31 cellular contexts compared by ENCODE assay signal in the genomic region with DNA sequence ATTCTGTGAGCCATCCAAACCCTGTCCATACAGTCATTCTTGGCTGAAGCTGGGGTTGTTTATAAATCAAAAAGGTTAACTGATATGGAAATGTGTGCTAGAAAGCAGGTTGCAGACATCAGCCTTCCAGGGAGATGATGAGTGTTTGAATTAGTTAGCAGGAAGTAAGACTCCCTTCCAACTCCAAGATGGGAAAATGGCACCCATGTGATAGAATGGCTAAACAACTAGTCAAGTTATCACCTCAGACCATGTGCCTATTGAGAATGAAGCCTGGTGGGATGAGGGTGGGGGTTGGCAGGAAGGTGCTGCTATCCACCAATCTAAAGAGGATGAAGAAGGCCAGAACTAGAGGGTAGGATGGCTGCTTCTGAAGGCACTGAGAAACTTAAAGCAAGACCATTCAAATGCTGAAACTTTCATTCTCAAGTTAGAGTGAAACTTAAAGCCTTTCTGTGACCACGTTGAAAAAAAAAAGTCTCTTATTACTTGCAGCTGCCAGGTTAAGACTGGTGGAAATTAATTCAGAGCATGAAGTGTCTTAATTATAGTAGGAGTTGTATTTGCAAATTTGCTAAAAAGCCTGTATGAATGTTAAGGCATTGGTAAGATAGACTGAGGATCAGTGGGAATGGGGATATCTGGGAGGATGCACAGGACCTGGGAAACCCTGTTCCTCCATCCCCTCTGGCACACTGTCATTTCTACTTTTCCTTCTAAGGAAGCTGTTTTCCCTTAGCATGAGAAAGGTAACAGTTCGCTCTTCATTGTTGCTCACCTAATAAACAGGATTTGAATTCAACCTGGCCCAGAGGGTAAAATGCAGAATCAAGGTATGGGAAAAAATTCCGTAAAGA. TPM values are rescaled to one million over a fixed set of nuclear protein-coding genes. Genes with fewer than 3 reads are reported as not detected.
A peak's percentile ranks its signal among the peaks of the same experiment; 100 is the strongest.
DNase-seq lines count a peak whose midpoint lies in the region; ATAC-seq, FAIRE-seq and TF ChIP-seq lines count a peak whose summit lies in the region.
"Had no signal": no experiment of that assay in that cellular context is flagged by ENCODE, and none has a peak within 500 bp of the region (broad histone marks: within the 10 kb centered on the region; RNA-seq: fewer than 3 reads in every experiment).

No MANE protein-coding gene starts in this region.

- peaks cover 31% of the 10 kb centered on the region for H3K36me3 Mint-ChIP-seq in activated CD4-positive, alpha-beta T cell treated with anti-CD3 and anti-CD28 coated beads, Interleukin-2, amount 10 ng/mL, durations not matched to agents 7 days and 5 days (ENCODE audit: low read depth)
- H3K36me3 Mint-ChIP-seq in activated CD4-positive, alpha-beta T cell treated with anti-CD3 and anti-CD28 coated beads for 36 hours (ENCODE audit: low read depth), result peaks cover 8% of the 10 kb centered on the region
- no peaks in the 10 kb centered on the region for H3K36me3 Mint-ChIP-seq in T-cell
- peaks cover 9% of the 10 kb centered on the region for H3K36me3 Mint-ChIP-seq in central memory CD8-positive, alpha-beta T cell (ENCODE audit: insufficient read depth)

- FAIRE-seq in GM12891 (lab: Jason Lieb, UNC) (peak; percentile 71), RCC 7860 (lab: Jason Lieb, UNC) (no peak)

- H3K9me3 Mint-ChIP-seq in activated CD4-positive, alpha-beta T cell treated with anti-CD3 and anti-CD28 coated beads, Interleukin-2, amount 10 ng/mL, durations not matched to agents 7 days and 5 days, result peaks cover 12% of the 10 kb centered on the region
- peaks cover 15% of the 10 kb centered on the region for H3K9me3 Mint-ChIP-seq in activated CD4-positive, alpha-beta T cell treated with anti-CD3 and anti-CD28 coated beads for 36 hours (ENCODE audit: low read depth)
- H3K9me3 Mint-ChIP-seq in T-cell, result no peaks in the 10 kb centered on the region
- H3K9me3 Mint-ChIP-seq in central memory CD8-positive, alpha-beta T cell, result no peaks in the 10 kb centered on the region

- DNase-seq in activated CD4-positive, alpha-beta T cell treated with anti-CD3 and anti-CD28 coated beads, Interleukin-2, amount 10 ng/mL, durations not matched to agents 7 days and 5 days, result no peak
- DNase-seq in activated CD4-positive, alpha-beta T cell treated with anti-CD3 and anti-CD28 coated beads for 36 hours, result no peak
- DNase-seq in GM12891 (ENCODE audit: insufficient read length, low spot score) (no peak), T-cell (no peak), NCI-H1930 (lab: John Stamatoyannopoulos, UW) (no peak), RCC 7860 (ENCODE audit: low spot score) (no peak), H7 (no peak)
- no peak for DNase-seq in central memory CD8-positive, alpha-beta T cell (ENCODE audit: low spot score in 2 of 2)
- DNase-seq: activated CD4-positive, alpha-beta T cell treated with anti-CD3 and anti-CD28 coated beads, Interleukin-2, amount 50 U/mL, for 1 hour; activated naive CD4-positive, alpha-beta T cell treated with anti-CD3 and anti-CD28 coated beads for 36 hours; aorta; colonic mucosa; DMS 273 treated with DMSO at 0.1 percent for 48 hours; effector memory CD4-positive, alpha-beta T cell; foreskin fibroblast; H9; head of caudate nucleus; mucosa of descending colon; NCI-H1105 treated with DMSO at 0.1 percent for 48 hours; NCI-H2029; NCI-H526 treated with DMSO at 0.1 percent for 48 hours; nephron progenitor cell; SJCRH30; tibial artery had no signal

- H3K27me3 ChIP-seq in H7 (ENCODE audit: control insufficient read depth, insufficient read depth, low read length), result no peaks in the 10 kb centered on the region
- H3K27me3 ChIP-seq: colonic mucosa, SJCRH30, tibial artery had no signal

- CTCF ChIA-PET in activated CD4-positive, alpha-beta T cell treated with anti-CD3 and anti-CD28 coated beads, Interleukin-2, amount 10 ng/mL, durations not matched to agents 7 days and 5 days (lab: Charles Lee), result interaction anchor here (0.6 to 2.2 kb wide), 5 partner anchors 11 to 1011 kb away, joined by 3 to 6 read pairs (median 4); no protein-coding TSS in a partner anchor
- CTCF ChIA-PET in activated CD4-positive, alpha-beta T cell treated with anti-CD3 and anti-CD28 coated beads for 36 hours (lab: Charles Lee), result interaction anchor here (1.0 kb wide), 1 partner anchor 92 kb away, joined by 4 read pairs; no protein-coding TSS in a partner anchor
- CTCF ChIA-PET in T-cell (lab: Charles Lee), result interaction anchor here in 1 of 2 donors (1.4 to 3.7 kb wide), 2 partner anchors 85 to 91 kb away, joined by 6 to 26 read pairs; a partner anchor contains a TSS

- no peak for ATAC-seq in activated CD4-positive, alpha-beta T cell treated with anti-CD3 and anti-CD28 coated beads for 36 hours
- ATAC-seq in T-cell (replicated peaks in 1 of 4), result no peak
- ATAC-seq in central memory CD8-positive, alpha-beta T cell (replicated peaks; ENCODE audit: extremely low read depth, poor library complexity, severe bottlenecking), result no peak

- H3K4me3 ChIP-seq in H7 (ENCODE audit: insufficient read depth, low read depth, low read length), result no peak overlapping the region
- H3K4me3 ChIP-seq: colonic mucosa, lung, mucosa of descending colon, SJCRH30, tibial artery had no signal

- peaks cover 74% of the 10 kb centered on the region for H3K4me1 Mint-ChIP-seq in activated CD4-positive, alpha-beta T cell treated with anti-CD3 and anti-CD28 coated beads, Interleukin-2, amount 10 ng/mL, durations not matched to agents 7 days and 5 days
- peaks cover 55% of the 10 kb centered on the region for H3K4me1 Mint-ChIP-seq in activated CD4-positive, alpha-beta T cell treated with anti-CD3 and anti-CD28 coated beads for 36 hours
- peaks cover 55 to 66% (median 65%) of the 10 kb centered on the region in 3 donors for H3K4me1 Mint-ChIP-seq in T-cell
- peaks cover 69% of the 10 kb centered on the region for H3K4me1 Mint-ChIP-seq in central memory CD8-positive, alpha-beta T cell
- H3K4me1 Mint-ChIP-seq: H9, nephron progenitor cell had no signal

- H3K4me3 Mint-ChIP-seq in activated CD4-positive, alpha-beta T cell treated with anti-CD3 and anti-CD28 coated beads, Interleukin-2, amount 10 ng/mL, durations not matched to agents 7 days and 5 days, result no peak overlapping the region
- no peak overlapping the region for H3K4me3 Mint-ChIP-seq in activated CD4-positive, alpha-beta T cell treated with anti-CD3 and anti-CD28 coated beads for 36 hours
- H3K4me3 Mint-ChIP-seq in T-cell, result peak overlapping the region in 1 of 3 donors; percentile 21
- no peak overlapping the region for H3K4me3 Mint-ChIP-seq in central memory CD8-positive, alpha-beta T cell
- H3K4me3 Mint-ChIP-seq: activated naive CD4-positive, alpha-beta T cell treated with anti-CD3 and anti-CD28 coated beads for 36 hours; H9; nephron progenitor cell; stimulated activated naive CD8-positive, alpha-beta T cell treated with anti-CD3 and anti-CD28 coated beads, Interleukin-15, Interleukin-2, amounts not matched to agents 100 ng/mL and 50 ng/mL, for 24 hours had no signal

- H3K36me3 ChIP-seq in H7 (replicated peaks; ENCODE audit: control insufficient read depth, insufficient read depth, low read length), result no peaks in the 10 kb centered on the region
- H3K36me3 ChIP-seq: colonic mucosa, SJCRH30, tibial artery had no signal

- POLR2A ChIA-PET in activated CD4-positive, alpha-beta T cell treated with anti-CD3 and anti-CD28 coated beads, Interleukin-2, amount 10 ng/mL, durations not matched to agents 7 days and 5 days (lab: Charles Lee), result no interaction called here
- POLR2A ChIA-PET in activated CD4-positive, alpha-beta T cell treated with anti-CD3 and anti-CD28 coated beads for 36 hours (lab: Charles Lee), result interaction anchor here (1.4 kb wide), 1 partner anchor 9 kb away, joined by 4 read pairs; no protein-coding TSS in a partner anchor
- POLR2A ChIA-PET in T-cell (lab: Charles Lee), result interaction anchor here in 1 of 2 donors (0.8 kb wide), 1 partner anchor 92 kb away, joined by 3 read pairs; a partner anchor contains a TSS

- peak overlapping the region; percentile 77 for H3K27ac Mint-ChIP-seq in activated CD4-positive, alpha-beta T cell treated with anti-CD3 and anti-CD28 coated beads, Interleukin-2, amount 10 ng/mL, durations not matched to agents 7 days and 5 days
- no peak overlapping the region for H3K27ac Mint-ChIP-seq in activated CD4-positive, alpha-beta T cell treated with anti-CD3 and anti-CD28 coated beads for 36 hours
- peak overlapping the region; percentile 62 to 72 for H3K27ac Mint-ChIP-seq in T-cell
- peak overlapping the region; percentile 55 for H3K27ac Mint-ChIP-seq in central memory CD8-positive, alpha-beta T cell (ENCODE audit: low read depth)
- H3K27ac Mint-ChIP-seq: H9, nephron progenitor cell had no signal

- no peak for TF ChIP-seq POLR2A in GM12891 (IDR thresholded peaks at IDR 0.05; ENCODE audit: low read depth, low read length)

- intact Hi-C loops in activated CD4-positive, alpha-beta T cell treated with anti-CD3 and anti-CD28 coated beads for 36 hours (cut with DNase I, micrococcal nuclease), result loop anchor here in 1 of 2 experiments (5.0 kb wide), 1 partner anchor 182 kb away; no protein-coding TSS in a partner anchor

- peaks cover 14% of the 10 kb centered on the region for H3K27me3 Mint-ChIP-seq in activated CD4-positive, alpha-beta T cell treated with anti-CD3 and anti-CD28 coated beads, Interleukin-2, amount 10 ng/mL, durations not matched to agents 7 days and 5 days
- H3K27me3 Mint-ChIP-seq in activated CD4-positive, alpha-beta T cell treated with anti-CD3 and anti-CD28 coated beads for 36 hours, result peaks cover 28% of the 10 kb centered on the region
- H3K27me3 Mint-ChIP-seq in T-cell, result no peaks in the 10 kb centered on the region
- H3K27me3 Mint-ChIP-seq in central memory CD8-positive, alpha-beta T cell, result no peaks in the 10 kb centered on the region

TF ChIP-seq in GM12891, 5 proteins besides CTCF, POLR2A, EP300 and RAD21:
- TF ChIP-seq SPI1 (IDR thresholded peaks at IDR 0.05; ENCODE audit: low read depth, low read length), result no peak
- TF ChIP-seq TAF1 (IDR thresholded peaks at IDR 0.05; ENCODE audit: low read depth, low read length), result no peak
- no peak for TF ChIP-seq POLR2AphosphoS5 (IDR thresholded peaks at IDR 0.05; ENCODE audit: low read depth, low read length)
- no peak for TF ChIP-seq POU2F2 (IDR thresholded peaks at IDR 0.05; ENCODE audit: low read depth, low read length)
- no peak for TF ChIP-seq PAX5 (IDR thresholded peaks at IDR 0.05; ENCODE audit: insufficient read depth, low read length, severe bottlenecking)

RNA-seq across cellular contexts. Expression of a gene that starts 36.8 kb away (rescaled TPM):
- total RNA-seq in activated CD4-positive, alpha-beta T cell treated with anti-CD3 and anti-CD28 coated beads, Interleukin-2, amount 10 ng/mL, durations not matched to agents 7 days and 5 days, result not detected
- total RNA-seq in activated CD4-positive, alpha-beta T cell treated with anti-CD3 and anti-CD28 coated beads for 36 hours, result not detected
- 0.41 TPM for polyA plus RNA-seq in GM12891 (2012; ENCODE audit: low read depth, missing spikeins)
- 1 to 10 TPM in 1 of 5 donors, under 1 TPM in 2, not detected in 2; 0.33 to 1.2 (median 0.55) TPM for total RNA-seq in T-cell
- not detected in 2 replicates for total RNA-seq in H7 (2014; rRNA removed; shearing (Covaris generic))
- total RNA-seq: A172; activated naive CD4-positive, alpha-beta T cell treated with anti-CD3 and anti-CD28 coated beads for 36 hours; colonic mucosa; H9; MCF 10A; osteocyte; RPMI7951; SJCRH30 had no signal
- polyA plus RNA-seq: aorta, esophagus had no signal
